In genomic region chr9:135474915-135475314, GRCh38 we compare ENCODE assay signal across 8 cellular contexts. TPM values are rescaled to one million over a fixed set of nuclear protein-coding genes. Genes with fewer than 3 reads are reported as not detected.
DNase-seq lines count a peak whose midpoint lies in the region; ATAC-seq and TF ChIP-seq lines count a peak whose summit lies in the region.

No MANE protein-coding gene starts in this region.

- CTCF ChIA-PET in RWPE1 (lab: Yijun Ruan, JAX), result interaction anchor here (0.6 to 0.8 kb wide), 3 partner anchors 9 to 360 kb away, joined by 3 to 12 read pairs (median 6); no protein-coding TSS in a partner anchor

- H3K27me3 ChIP-seq in foreskin keratinocyte, result no peaks in the 10 kb centered on the region
- H3K27me3 ChIP-seq in Peyer's patch, result no peaks in the 10 kb centered on the region

- H3K9me3 ChIP-seq in Peyer's patch, result no peaks in the 10 kb centered on the region

- POLR2A ChIA-PET in RWPE1 (lab: Yijun Ruan, JAX; ENCODE audit: low non-redundant PET), result no interaction called here

- no peak; the same call in 1 of the 2 replicates for TF ChIP-seq CTCF in RWPE1 (conservative IDR thresholded peaks at IDR 0.05; ENCODE audit: low read depth)
- peak; percentile 58 for TF ChIP-seq CTCF in foreskin keratinocyte (conservative IDR thresholded peaks at IDR 0.05)
- TF ChIP-seq CTCF in Peyer's patch (IDR thresholded peaks at IDR 0.05), result peak in 1 of 6 experiments; percentile 5

- no peak overlapping the region for H3K4me3 ChIP-seq in Peyer's patch

- no peak overlapping the region for H3K27ac ChIP-seq in RWPE1
- no peak overlapping the region for H3K27ac ChIP-seq in foreskin keratinocyte
- H3K27ac ChIP-seq in Peyer's patch, result no peak overlapping the region

- no peaks in the 10 kb centered on the region for H3K36me3 ChIP-seq in Peyer's patch

- DNase-seq in 8988T (peak; percentile 87), ELF-1 (ENCODE audit: low read depth, low spot score) (peak; percentile 63), RWPE1 (ENCODE audit: low spot score) (peak; percentile 38), foreskin keratinocyte (no peak), Peyer's patch (no peak)
- DNase-seq in central memory CD4-positive, alpha-beta T cell, result no peak

- no peak for TF ChIP-seq POLR2A in Peyer's patch (IDR thresholded peaks at IDR 0.05)

- no peaks in the 10 kb centered on the region for H3K4me1 ChIP-seq in foreskin keratinocyte
- peaks cover 0 to 5% (median 0%) of the 10 kb centered on the region in 4 donors for H3K4me1 ChIP-seq in Peyer's patch

- ATAC-seq in foreskin keratinocyte (peak; percentile 41), GM21825 (IDR thresholded peaks at IDR 0.05; ENCODE audit: unreplicated experiment) (no peak), HG02798 (IDR thresholded peaks at IDR 0.05; ENCODE audit: poor library complexity, unreplicated experiment) (no peak)

RNA-seq across cellular contexts. Expression of gene PPP1R26, which starts 4.7 kb away (rescaled TPM):
- total RNA-seq in foreskin keratinocyte, result 14.3 and 15.1 TPM in 2 replicates
- 7.2 and 7.6 TPM in 2 replicates for polyA plus RNA-seq in foreskin keratinocyte
- total RNA-seq in Peyer's patch, result 10 to 100 TPM; 12.4 to 34.0 (median 18.7) TPM

RNA-seq across cellular contexts. Expression of gene MRPS2, which starts 25.6 kb away (rescaled TPM):
- total RNA-seq in foreskin keratinocyte (65.8 and 70.9 TPM in 2 replicates), Peyer's patch (10 to 100 TPM; 22.3 to 42.7 (median 32.4) TPM)
- polyA plus RNA-seq in foreskin keratinocyte, result 106 TPM in 2 replicates

RNA-seq across cellular contexts. Expression of gene LCN1, which starts 46.3 kb away (rescaled TPM):
- total RNA-seq in foreskin keratinocyte (not detected in 2 replicates), Peyer's patch (not detected)
- not detected in 2 replicates for polyA plus RNA-seq in foreskin keratinocyte

Comparison
In these comparisons a context has a peak if more than half of its experiments do, and no peak if none do; other contexts are left out.
1. DNase-seq: peak in 8988T (single experiment), ELF-1 (single experiment) and RWPE1 (single experiment); none in foreskin keratinocyte (0 of 2), Peyer's patch (0 of 3) and central memory CD4-positive, alpha-beta T cell (single experiment).